In genomic region chr5:34900660-34901059, GRCh38 we compare ENCODE assay signal across 21 cellular contexts.
"Had no signal": no experiment of that assay in that cellular context is flagged by ENCODE, and none has a peak within 500 bp of the region (broad histone marks: within the 10 kb centered on the region; RNA-seq: fewer than 3 reads in every experiment).

No MANE protein-coding gene starts in this region.

- H3K4me1 Mint-ChIP-seq: memory B cell; naive B cell; neural progenitor cell; stimulated activated naive CD8-positive, alpha-beta T cell treated with anti-CD3 and anti-CD28 coated beads, Interleukin-15, amount 100 ng/mL, for 72 hours had no signal

- DNase-seq: cortex of kidney; effector memory CD8-positive, alpha-beta T cell; erythroblast; esophagus squamous epithelium; foreskin melanocyte; left ventricle myocardium superior; lower lobe of right lung; naive B cell; stimulated activated CD4-positive, alpha-beta T cell treated with anti-CD3 and anti-CD28 coated beads, Interleukin-12 subunit alpha, Interleukin-12 subunit beta, amount 100 ng/mL, for 4 hours; stimulated activated CD4-positive, alpha-beta T cell treated with anti-CD3 and anti-CD28 coated beads, Interleukin-1b, Interleukin-23, amount 100 ng/mL, for 48 hours; stimulated activated CD4-positive, alpha-beta T cell treated with anti-CD3 and anti-CD28 coated beads, Interleukin-4, amount 100 ng/mL, for 1 hour; stimulated activated CD8-positive, alpha-beta memory T cell treated with anti-CD3 and anti-CD28 coated beads, Interleukin-4, amount 100 ng/mL, for 48 hours; stimulated activated naive CD4-positive, alpha-beta T cell; stimulated activated naive CD8-positive, alpha-beta T cell treated with anti-CD3 and anti-CD28 coated beads, Interleukin-15, amount 100 ng/mL, for 72 hours; transverse colon; upper lobe of right lung; uterus had no signal

- H3K4me3 Mint-ChIP-seq: effector memory CD8-positive, alpha-beta T cell; memory B cell; naive B cell; natural killer cell treated with Interleukin-12 subunit alpha and Interleukin-12 subunit beta and Interleukin-15 and Interleukin-18, amount 100 ng/mL, for 72 hours; neural progenitor cell; stimulated activated naive CD8-positive, alpha-beta T cell treated with anti-CD3 and anti-CD28 coated beads, Interleukin-15, amount 100 ng/mL, for 72 hours had no signal

- H3K9me3 Mint-ChIP-seq: effector memory CD8-positive, alpha-beta T cell; memory B cell; naive B cell; natural killer cell treated with Interleukin-12 subunit alpha and Interleukin-12 subunit beta and Interleukin-15 and Interleukin-18, amount 100 ng/mL, for 72 hours; neural progenitor cell; stimulated activated naive CD8-positive, alpha-beta T cell treated with anti-CD3 and anti-CD28 coated beads, Interleukin-15, amount 100 ng/mL, for 72 hours had no signal

- H3K27ac Mint-ChIP-seq: memory B cell; naive B cell; natural killer cell treated with Interleukin-12 subunit alpha and Interleukin-12 subunit beta and Interleukin-15 and Interleukin-18, amount 100 ng/mL, for 72 hours; neural progenitor cell; progenitor cell of endocrine pancreas; stimulated activated naive CD8-positive, alpha-beta T cell treated with anti-CD3 and anti-CD28 coated beads, Interleukin-15, amount 100 ng/mL, for 72 hours had no signal

- H3K27me3 Mint-ChIP-seq: effector memory CD8-positive, alpha-beta T cell; memory B cell; naive B cell; natural killer cell treated with Interleukin-12 subunit alpha and Interleukin-12 subunit beta and Interleukin-15 and Interleukin-18, amount 100 ng/mL, for 72 hours; progenitor cell of endocrine pancreas; stimulated activated naive CD8-positive, alpha-beta T cell treated with anti-CD3 and anti-CD28 coated beads, Interleukin-15, amount 100 ng/mL, for 72 hours had no signal
